In genomic region chr6:133778414-133778813, GRCh38 we compare ENCODE assay signal across 1 cellular context.
TF ChIP-seq lines count a peak whose summit lies in the region.

No MANE protein-coding gene starts in this region.

TF ChIP-seq in K562, 482 proteins besides CTCF, POLR2A, EP300 and RAD21 (continued from another document and continues in another):
- TF ChIP-seq, protein P1, sequence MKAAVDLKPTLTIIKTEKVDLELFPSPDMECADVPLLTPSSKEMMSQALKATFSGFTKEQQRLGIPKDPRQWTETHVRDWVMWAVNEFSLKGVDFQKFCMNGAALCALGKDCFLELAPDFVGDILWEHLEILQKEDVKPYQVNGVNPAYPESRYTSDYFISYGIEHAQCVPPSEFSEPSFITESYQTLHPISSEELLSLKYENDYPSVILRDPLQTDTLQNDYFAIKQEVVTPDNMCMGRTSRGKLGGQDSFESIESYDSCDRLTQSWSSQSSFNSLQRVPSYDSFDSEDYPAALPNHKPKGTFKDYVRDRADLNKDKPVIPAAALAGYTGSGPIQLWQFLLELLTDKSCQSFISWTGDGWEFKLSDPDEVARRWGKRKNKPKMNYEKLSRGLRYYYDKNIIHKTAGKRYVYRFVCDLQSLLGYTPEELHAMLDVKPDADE (conservative IDR thresholded peaks at IDR 0.05; ENCODE audit: control insufficient read depth, low read depth, low read length), result no peak
- no peak for TF ChIP-seq FOXP4 (CRISPR knock-in tag; IDR thresholded peaks at IDR 0.05; ENCODE audit: borderline replicate concordance)
- TF ChIP-seq HDAC3 (IDR thresholded peaks at IDR 0.05; ENCODE audit: borderline replicate concordance, partially characterized antibody), result no peak
- no peak for TF ChIP-seq ELF4 (CRISPR knock-in tag; IDR thresholded peaks at IDR 0.05)
- 0 out of 2 replicates have a peak, but pooled peaks have one; percentile 9 for TF ChIP-seq CEBPB (tag; IDR thresholded peaks at IDR 0.05)
- TF ChIP-seq ZNF212 (CRISPR knock-in tag; IDR thresholded peaks at IDR 0.05), result no peak
- no peak for TF ChIP-seq HDGF (IDR thresholded peaks at IDR 0.05)
- no peak for TF ChIP-seq ZNF668 (CRISPR knock-in tag; IDR thresholded peaks at IDR 0.05)
- no peak for TF ChIP-seq UBTF (IDR thresholded peaks at IDR 0.05; ENCODE audit: borderline replicate concordance in 1 of 2, low read depth in 2 of 2, low read length in 2 of 2)
- no peak for TF ChIP-seq DACH1 (IDR thresholded peaks at IDR 0.05; ENCODE audit: partially characterized antibody)
- no peak for TF ChIP-seq SMARCA5 (IDR thresholded peaks at IDR 0.05)
- TF ChIP-seq E2F3 (CRISPR knock-in tag; IDR thresholded peaks at IDR 0.05), result no peak
- TF ChIP-seq NUFIP1 (IDR thresholded peaks at IDR 0.05; ENCODE audit: partially characterized antibody), result no peak
- no peak for TF ChIP-seq CC2D1A (IDR thresholded peaks at IDR 0.05)
- no peak for TF ChIP-seq NFE2L1 (tag; IDR thresholded peaks at IDR 0.05; ENCODE audit: borderline replicate concordance, low read depth)
- TF ChIP-seq SLC30A9 (CRISPR knock-in tag; IDR thresholded peaks at IDR 0.05), result no peak
- TF ChIP-seq ZSCAN29 (IDR thresholded peaks at IDR 0.05), result no peak
- TF ChIP-seq ZBTB1 (CRISPR knock-in tag; IDR thresholded peaks at IDR 0.05; ENCODE audit: borderline replicate concordance, low read depth), result no peak
- no peak for TF ChIP-seq ZBTB7A (IDR thresholded peaks at IDR 0.05; ENCODE audit: borderline replicate concordance, control insufficient read depth, low read depth, low read length)
- no peak for TF ChIP-seq ZNF175 (CRISPR knock-in tag; IDR thresholded peaks at IDR 0.05; ENCODE audit: low read depth)
- TF ChIP-seq, protein P2, sequence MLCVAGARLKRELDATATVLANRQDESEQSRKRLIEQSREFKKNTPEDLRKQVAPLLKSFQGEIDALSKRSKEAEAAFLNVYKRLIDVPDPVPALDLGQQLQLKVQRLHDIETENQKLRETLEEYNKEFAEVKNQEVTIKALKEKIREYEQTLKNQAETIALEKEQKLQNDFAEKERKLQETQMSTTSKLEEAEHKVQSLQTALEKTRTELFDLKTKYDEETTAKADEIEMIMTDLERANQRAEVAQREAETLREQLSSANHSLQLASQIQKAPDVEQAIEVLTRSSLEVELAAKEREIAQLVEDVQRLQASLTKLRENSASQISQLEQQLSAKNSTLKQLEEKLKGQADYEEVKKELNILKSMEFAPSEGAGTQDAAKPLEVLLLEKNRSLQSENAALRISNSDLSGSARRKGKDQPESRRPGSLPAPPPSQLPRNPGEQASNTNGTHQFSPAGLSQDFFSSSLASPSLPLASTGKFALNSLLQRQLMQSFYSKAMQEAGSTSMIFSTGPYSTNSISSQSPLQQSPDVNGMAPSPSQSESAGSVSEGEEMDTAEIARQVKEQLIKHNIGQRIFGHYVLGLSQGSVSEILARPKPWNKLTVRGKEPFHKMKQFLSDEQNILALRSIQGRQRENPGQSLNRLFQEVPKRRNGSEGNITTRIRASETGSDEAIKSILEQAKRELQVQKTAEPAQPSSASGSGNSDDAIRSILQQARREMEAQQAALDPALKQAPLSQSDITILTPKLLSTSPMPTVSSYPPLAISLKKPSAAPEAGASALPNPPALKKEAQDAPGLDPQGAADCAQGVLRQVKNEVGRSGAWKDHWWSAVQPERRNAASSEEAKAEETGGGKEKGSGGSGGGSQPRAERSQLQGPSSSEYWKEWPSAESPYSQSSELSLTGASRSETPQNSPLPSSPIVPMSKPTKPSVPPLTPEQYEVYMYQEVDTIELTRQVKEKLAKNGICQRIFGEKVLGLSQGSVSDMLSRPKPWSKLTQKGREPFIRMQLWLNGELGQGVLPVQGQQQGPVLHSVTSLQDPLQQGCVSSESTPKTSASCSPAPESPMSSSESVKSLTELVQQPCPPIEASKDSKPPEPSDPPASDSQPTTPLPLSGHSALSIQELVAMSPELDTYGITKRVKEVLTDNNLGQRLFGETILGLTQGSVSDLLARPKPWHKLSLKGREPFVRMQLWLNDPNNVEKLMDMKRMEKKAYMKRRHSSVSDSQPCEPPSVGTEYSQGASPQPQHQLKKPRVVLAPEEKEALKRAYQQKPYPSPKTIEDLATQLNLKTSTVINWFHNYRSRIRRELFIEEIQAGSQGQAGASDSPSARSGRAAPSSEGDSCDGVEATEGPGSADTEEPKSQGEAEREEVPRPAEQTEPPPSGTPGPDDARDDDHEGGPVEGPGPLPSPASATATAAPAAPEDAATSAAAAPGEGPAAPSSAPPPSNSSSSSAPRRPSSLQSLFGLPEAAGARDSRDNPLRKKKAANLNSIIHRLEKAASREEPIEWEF (CRISPR knock-in tag; IDR thresholded peaks at IDR 0.05), result no peak
- no peak for TF ChIP-seq SFPQ (IDR thresholded peaks at IDR 0.05; ENCODE audit: low read depth, low read length)
- no peak for TF ChIP-seq NCOA1 (IDR thresholded peaks at IDR 0.05; ENCODE audit: low read depth)
- TF ChIP-seq ZNF77 (CRISPR knock-in tag; IDR thresholded peaks at IDR 0.05), result no peak
- TF ChIP-seq COPS2 (conservative IDR thresholded peaks at IDR 0.05), result no peak
- TF ChIP-seq RBM34 (IDR thresholded peaks at IDR 0.05; ENCODE audit: borderline replicate concordance, insufficient read depth, low read length), result no peak
- TF ChIP-seq MLLT1 (IDR thresholded peaks at IDR 0.05), result no peak
- no peak for TF ChIP-seq ZNF717 (CRISPR knock-in tag; IDR thresholded peaks at IDR 0.05)
- TF ChIP-seq TRIM24 (IDR thresholded peaks at IDR 0.05), result no peak
- no peak for TF ChIP-seq TEAD4 (IDR thresholded peaks at IDR 0.05; ENCODE audit: low read length)
- TF ChIP-seq TEAD4 (CRISPR knock-in tag; IDR thresholded peaks at IDR 0.05; ENCODE audit: borderline replicate concordance), result no peak
- TF ChIP-seq XRCC4 (IDR thresholded peaks at IDR 0.05; ENCODE audit: extremely low read depth, insufficient read depth, insufficient read length), result no peak
- no peak for TF ChIP-seq AFF1 (IDR thresholded peaks at IDR 0.05; ENCODE audit: low read depth in 1 of 2, partially characterized antibody in 2 of 2)
- no peak for TF ChIP-seq HNRNPL (IDR thresholded peaks at IDR 0.05; ENCODE audit: low read depth, low read length)
- TF ChIP-seq ZBTB49 (CRISPR knock-in tag; IDR thresholded peaks at IDR 0.05; ENCODE audit: borderline replicate concordance), result no peak
- no peak for TF ChIP-seq HBP1 (CRISPR knock-in tag; IDR thresholded peaks at IDR 0.05)
- no peak for TF ChIP-seq CXXC5 (CRISPR knock-in tag; IDR thresholded peaks at IDR 0.05)
- TF ChIP-seq U2AF2 (optimal IDR thresholded peaks at IDR 0.05; ENCODE audit: low read depth, low read length), result no peak
